In the genomic region with DNA sequence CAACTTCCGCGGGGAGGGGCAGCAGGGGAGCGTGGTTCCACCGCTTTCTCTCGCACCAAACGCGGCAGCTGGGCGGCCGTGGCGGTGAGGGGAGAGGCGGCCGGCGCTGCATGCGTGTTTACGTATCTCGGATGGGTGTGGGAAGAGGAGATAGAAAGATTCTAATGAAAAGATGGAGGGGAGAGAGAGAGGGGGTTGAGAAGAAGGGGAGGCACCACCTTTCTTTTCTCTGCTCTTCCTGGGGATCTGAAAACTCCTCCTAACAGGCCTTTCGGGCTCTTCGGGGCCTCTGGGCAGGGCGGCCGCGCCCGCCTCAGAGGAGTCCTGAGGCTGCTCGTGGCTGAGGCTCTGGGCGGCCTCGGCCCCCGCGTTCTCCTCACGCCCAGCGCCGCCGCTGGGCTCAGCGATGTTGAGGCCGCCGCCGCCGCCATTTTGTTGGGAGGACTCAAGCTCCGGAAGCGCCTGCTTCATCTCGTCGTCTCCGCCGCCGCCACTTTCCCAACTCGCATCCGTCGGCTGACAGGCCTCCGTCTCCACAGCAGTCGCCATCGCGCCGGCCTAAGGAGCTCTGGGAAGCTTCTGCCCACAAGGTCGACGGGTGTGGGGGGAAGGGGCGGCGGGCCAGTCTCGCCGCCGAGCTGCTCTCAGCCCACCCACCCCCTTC, we compare ENCODE assay signal across 8 cellular contexts. TPM values are rescaled to one million over a fixed set of nuclear protein-coding genes. Genes with fewer than 3 reads are reported as not detected.
DNase-seq lines count a peak whose midpoint lies in the region; ATAC-seq and TF ChIP-seq lines count a peak whose summit lies in the region.

No MANE protein-coding gene starts in this region.

- peaks cover 10% of the 10 kb centered on the region for H3K9me3 ChIP-seq in WERI-Rb-1 (ENCODE audit: severe bottlenecking)
- H3K9me3 ChIP-seq in breast epithelium, result no peaks in the 10 kb centered on the region
- no peaks in the 10 kb centered on the region for H3K9me3 ChIP-seq in smooth muscle cell (replicated peaks; ENCODE audit: low read depth)

- no peaks in the 10 kb centered on the region for H3K4me1 ChIP-seq in breast epithelium
- peaks cover 22% of the 10 kb centered on the region for H3K4me1 ChIP-seq in smooth muscle cell (ENCODE audit: low read depth)

- TF ChIP-seq CTCF in WERI-Rb-1 (IDR thresholded peaks at IDR 0.05; ENCODE audit: low read depth, low read length) (no peak), breast epithelium (IDR thresholded peaks at IDR 0.05) (peak in 1 of 3 donors; percentile 18), smooth muscle cell (IDR thresholded peaks at IDR 0.05; ENCODE audit: borderline replicate concordance, insufficient read depth, poor library complexity, severe bottlenecking) (no peak)

- H2AFZ ChIP-seq in smooth muscle cell (ENCODE audit: low read depth), result peak overlapping the region; percentile 82

- TF ChIP-seq POLR2A in breast epithelium (IDR thresholded peaks at IDR 0.05), result no peak

- H3K36me3 ChIP-seq in WERI-Rb-1 (peaks cover 22% of the 10 kb centered on the region), breast epithelium (no peaks in the 10 kb centered on the region), smooth muscle cell (ENCODE audit: low read depth) (no peaks in the 10 kb centered on the region)

- peak overlapping the region; percentile 97 for H3K27ac ChIP-seq in WERI-Rb-1
- peak overlapping the region; percentile 98 to 100 for H3K27ac ChIP-seq in breast epithelium
- peak overlapping the region; percentile 92 for H3K27ac ChIP-seq in smooth muscle cell (ENCODE audit: low read depth)

- H3K9ac ChIP-seq in smooth muscle cell (ENCODE audit: low read depth), result peak overlapping the region; percentile 92

- WGBS in smooth muscle cell (ENCODE audit: low lambda C conversion rate), result 2% methylated on average over 39 of the region's 58 CpGs

- no peaks in the 10 kb centered on the region for H3F3A ChIP-seq in smooth muscle cell (ENCODE audit: low read depth)

- peak overlapping the region; percentile 95 for H3K4me3 ChIP-seq in WERI-Rb-1 (ENCODE audit: low read depth, low read length)
- H3K4me3 ChIP-seq in breast epithelium, result peak overlapping the region; percentile 75 to 98 (median 90)
- peak overlapping the region; percentile 70 for H3K4me3 ChIP-seq in smooth muscle cell

- H3K4me2 ChIP-seq in smooth muscle cell, result peak overlapping the region; percentile 91

- DNase-seq in DMS153 (lab: John Stamatoyannopoulos, UW), result peak; percentile 15
- DNase-seq in DMS153 treated with DMSO at 0.1 percent for 48 hours (lab: John Stamatoyannopoulos, UW; ENCODE audit: unreplicated experiment), result no peak
- peak; percentile 8 for DNase-seq in NCI-H2107 (lab: John Stamatoyannopoulos, UW)
- peak; percentile 81 for DNase-seq in WERI-Rb-1
- DNase-seq in breast epithelium (ENCODE audit: low spot score in 2 of 2), result peak; percentile 65 to 72
- peak; percentile 53 for DNase-seq in iPS-NIHi7 (ENCODE audit: extremely low spot score)
- DNase-seq in smooth muscle cell (lab: John Stamatoyannopoulos, UW; ENCODE audit: unreplicated experiment), result peak; percentile 58

- intact Hi-C loops in breast epithelium (cut with DNase I; ENCODE audit: low total_unique reads), result no loop called here

- peaks cover 5% of the 10 kb centered on the region for H4K20me1 ChIP-seq in smooth muscle cell (ENCODE audit: low read depth)

- H3K79me2 ChIP-seq in smooth muscle cell (ENCODE audit: low read depth), result peaks cover 35% of the 10 kb centered on the region

- H3K27me3 ChIP-seq in WERI-Rb-1 (ENCODE audit: insufficient read depth, low read depth, severe bottlenecking) (no peaks in the 10 kb centered on the region), breast epithelium (no peaks in the 10 kb centered on the region), smooth muscle cell (ENCODE audit: low read depth) (no peaks in the 10 kb centered on the region)

- peak; percentile 66 for ATAC-seq in HG02938 (IDR thresholded peaks at IDR 0.05; ENCODE audit: unreplicated experiment)

RNA-seq across cellular contexts. Expression of a gene that starts 0.5 kb away (rescaled TPM):
- 100 to 1,000 TPM in 1 of 3 donors, 10 to 100 TPM in 2; 80.2 to 118 (median 80.6) TPM for total RNA-seq in breast epithelium
- 76.8 and 91.7 TPM in 2 replicates for total RNA-seq in smooth muscle cell
- polyA plus RNA-seq in smooth muscle cell, result 13.1 and 17.9 TPM in 2 replicates
